23 cellular contexts compared by ENCODE assay signal in the genomic region with DNA sequence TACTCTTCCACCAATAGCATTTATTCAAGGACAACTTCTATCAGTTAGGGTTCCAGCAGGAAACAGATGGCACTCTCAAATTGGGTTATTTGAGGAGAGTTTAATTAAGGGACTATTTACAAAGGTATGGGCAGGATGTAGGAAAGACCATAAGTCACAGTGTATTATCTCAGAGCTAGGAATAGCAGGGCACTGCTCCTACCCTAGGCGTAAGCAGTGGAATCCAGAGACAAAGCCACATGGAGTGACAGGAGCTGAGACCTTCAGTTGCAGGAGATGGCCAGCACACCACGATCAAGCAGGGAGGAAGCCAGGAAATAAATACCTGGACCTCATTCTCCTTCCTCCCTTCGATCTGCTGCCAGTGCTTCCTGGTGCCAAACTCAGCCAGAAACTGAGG.
"Had no signal": no experiment of that assay in that cellular context is flagged by ENCODE, and none has a peak within 500 bp of the region (broad histone marks: within the 10 kb centered on the region; RNA-seq: fewer than 3 reads in every experiment).

No MANE protein-coding gene starts in this region.

- ATAC-seq: activated CD4-positive, alpha-beta T cell treated with anti-CD3 and anti-CD28 coated beads for 36 hours; left colon; right lobe of liver had no signal

- H3K9me3 Mint-ChIP-seq: activated T-cell treated with anti-CD3 and anti-CD28 coated beads, Interleukin-2, amount 50 U/mL, for 24 hours; central memory CD8-positive, alpha-beta T cell had no signal

- H3K27ac Mint-ChIP-seq: activated CD4-positive, alpha-beta T cell treated with anti-CD3 and anti-CD28 coated beads for 36 hours; activated T-cell treated with anti-CD3 and anti-CD28 coated beads, Interleukin-2, amount 50 U/mL, for 24 hours; nephron; type B pancreatic cell had no signal

- H3K27me3 Mint-ChIP-seq: type B pancreatic cell had no signal

- H3K36me3 ChIP-seq: breast epithelium, colonic mucosa, neutrophil, right lobe of liver, uterus had no signal

- H3K4me3 ChIP-seq: breast epithelium, colonic mucosa, right lobe of liver, uterus had no signal

- H3K4me1 ChIP-seq: colonic mucosa, right lobe of liver, uterus had no signal

- H3K27me3 ChIP-seq: breast epithelium, colonic mucosa, neutrophil, right lobe of liver, uterus had no signal

- H3K4me1 Mint-ChIP-seq: activated CD4-positive, alpha-beta T cell treated with anti-CD3 and anti-CD28 coated beads for 36 hours; central memory CD8-positive, alpha-beta T cell had no signal

- H3K36me3 Mint-ChIP-seq: type B pancreatic cell had no signal

- H3K4me3 Mint-ChIP-seq: activated CD4-positive, alpha-beta T cell treated with anti-CD3 and anti-CD28 coated beads for 36 hours; activated T-cell treated with anti-CD3 and anti-CD28 coated beads, Interleukin-2, amount 50 U/mL, for 24 hours; central memory CD8-positive, alpha-beta T cell; nephron; type B pancreatic cell had no signal

- H3K27ac ChIP-seq: colonic mucosa, neutrophil, right lobe of liver, uterus had no signal

- H3K9me3 ChIP-seq: breast epithelium, colonic mucosa, neutrophil, right lobe of liver, uterus had no signal

- DNase-seq: activated CD4-positive, alpha-beta T cell treated with anti-CD3 and anti-CD28 coated beads for 36 hours; activated CD4-positive, alpha-beta T cell treated with anti-CD3 and anti-CD28 coated beads, Interleukin-2, amount 50 U/mL, for 4 hours; activated CD4-positive, CD25-positive, alpha-beta regulatory T cell; activated CD8-positive, alpha-beta memory T cell treated with anti-CD3 and anti-CD28 coated beads for 24 hours; activated gamma-delta T cell treated with Interleukin-2 at 50 U/mL for 16 hours; activated naive CD4-positive, alpha-beta T cell treated with anti-CD3 and anti-CD28 coated beads, Interleukin-2, amount 50 U/mL, for 16 hours; activated T-cell treated with anti-CD3 and anti-CD28 coated beads, Interleukin-2, amount 50 U/mL, for 24 hours; amniotic stem cell; colonic mucosa; effector memory CD4-positive, alpha-beta T cell; erythroblast; left colon; mammary epithelial cell; right lobe of liver; stimulated activated CD4-positive, alpha-beta T cell treated with anti-CD3 and anti-CD28 coated beads, Interleukin-2, amount 100 ng/mL, for 48 hours; stimulated activated naive CD4-positive, alpha-beta T cell treated with Interleukin-2 at 50 U/mL for 16 hours; T-helper 2 cell; uterus had no signal
